In genomic region chr9:92764988-92765936, GRCh38 we compare ENCODE assay signal across 1 cellular context.
TF ChIP-seq lines count a peak whose summit lies in the region.

No MANE protein-coding gene starts in this region.

TF ChIP-seq in WTC11, 78 proteins besides CTCF, POLR2A, EP300 and RAD21 (continued from another document):
- TF ChIP-seq FOXP4 (CRISPR knock-in tag; IDR thresholded peaks at IDR 0.05) (no peak), SOX15 (CRISPR knock-in tag; IDR thresholded peaks at IDR 0.05) (no peak), NFYB (CRISPR knock-in tag; conservative IDR thresholded peaks at IDR 0.05; ENCODE audit: low read depth) (peak; percentile 93), ATF3 (CRISPR knock-in tag; conservative IDR thresholded peaks at IDR 0.05) (no peak), TEAD1 (CRISPR knock-in tag; IDR thresholded peaks at IDR 0.05) (0 out of 2 replicates have a peak, but pooled peaks have one; percentile 6), E2F5 (CRISPR knock-in tag; IDR thresholded peaks at IDR 0.05) (peak; percentile 88), SP1 (CRISPR knock-in tag; conservative IDR thresholded peaks at IDR 0.05) (peak; percentile 100), OVOL2 (CRISPR knock-in tag; IDR thresholded peaks at IDR 0.05; ENCODE audit: borderline replicate concordance) (no peak), FOXK1 (CRISPR knock-in tag; IDR thresholded peaks at IDR 0.05) (0 out of 2 replicates have a peak, but pooled peaks have one; percentile 38), ZNF512 (CRISPR knock-in tag; IDR thresholded peaks at IDR 0.05; ENCODE audit: borderline replicate concordance) (no peak), KAT7 (CRISPR knock-in tag; IDR thresholded peaks at IDR 0.05; ENCODE audit: borderline replicate concordance) (peak; percentile 85), GABPB1 (CRISPR knock-in tag; IDR thresholded peaks at IDR 0.05) (peak; percentile 68), AFF4 (CRISPR knock-in tag; IDR thresholded peaks at IDR 0.05; ENCODE audit: borderline replicate concordance) (no peak), ZNF281 (CRISPR knock-in tag; IDR thresholded peaks at IDR 0.05) (no peak), ARID4B (CRISPR knock-in tag; IDR thresholded peaks at IDR 0.05; ENCODE audit: borderline replicate concordance) (peak; percentile 51; the same call in 1 of the 2 replicates), MYBL2 (CRISPR knock-in tag; IDR thresholded peaks at IDR 0.05) (no peak), ATF2 (CRISPR knock-in tag; IDR thresholded peaks at IDR 0.05; ENCODE audit: borderline replicate concordance, low read depth) (no peak), JUN (CRISPR knock-in tag; IDR thresholded peaks at IDR 0.05) (peak; percentile 19; the same call in 1 of the 2 replicates), MAX (CRISPR knock-in tag; IDR thresholded peaks at IDR 0.05) (peak; percentile 86), ELF4 (CRISPR knock-in tag; IDR thresholded peaks at IDR 0.05; ENCODE audit: low read depth) (no peak), ZNF263 (CRISPR knock-in tag; IDR thresholded peaks at IDR 0.05; ENCODE audit: low read depth) (no peak)
